Comparison of ENCODE assay signal across 9 cellular contexts in genomic region chr11:67374571-67375276, GRCh38. TPM values are rescaled to one million over a fixed set of nuclear protein-coding genes. Genes with fewer than 3 reads are reported as not detected.
DNase-seq lines count a peak whose midpoint lies in the region; ATAC-seq and TF ChIP-seq lines count a peak whose summit lies in the region.
"Had no signal": no experiment of that assay in that cellular context is flagged by ENCODE, and none has a peak within 500 bp of the region (broad histone marks: within the 10 kb centered on the region; RNA-seq: fewer than 3 reads in every experiment).

No MANE protein-coding gene starts in this region.

- H3K27me3 ChIP-seq in SJCRH30 (no peaks in the 10 kb centered on the region), sigmoid colon (no peaks in the 10 kb centered on the region)

- intact Hi-C loops in sigmoid colon (cut with DNase I), result loop anchor here (1.0 kb wide), 1 partner anchor 21 kb away; the partner anchor contains the start of gene POLD4

- peak overlapping the region; percentile 81 for H3K27ac ChIP-seq in SJCRH30
- peak overlapping the region; percentile 85 to 100 (median 92) for H3K27ac ChIP-seq in sigmoid colon

- H3K9ac ChIP-seq in ES-I3 (ENCODE audit: low read depth, low read length), result peak overlapping the region; percentile 66

- no peak for DNase-seq in SJCRH30
- DNase-seq in fibroblast of the aortic adventitia (ENCODE audit: low read depth), result no peak
- no peak for DNase-seq in sigmoid colon
- DNase-seq in activated gamma-delta T cell (lab: John Stamatoyannopoulos, UW), result no peak
- DNase-seq in DMS 273 treated with DMSO at 0.1 percent for 48 hours (lab: John Stamatoyannopoulos, UW), result no peak
- DNase-seq in stimulated activated CD4-positive, alpha-beta T cell treated with anti-CD3 and anti-CD28 coated beads, Interleukin-1b, Interleukin-23, amount 100 ng/mL, for 48 hours, result no peak

- no peak for TF ChIP-seq POLR2A in sigmoid colon (IDR thresholded peaks at IDR 0.05)

- no peak for TF ChIP-seq CTCF in fibroblast of the aortic adventitia (IDR thresholded peaks at IDR 0.05; ENCODE audit: insufficient read depth, low read length)
- no peak for TF ChIP-seq CTCF in sigmoid colon (IDR thresholded peaks at IDR 0.05)

- peaks cover 32% of the 10 kb centered on the region; the same call in 1 of the 2 replicates for H3K4me1 ChIP-seq in ES-I3 (ENCODE audit: insufficient read depth, low read length)
- peaks cover 43% of the 10 kb centered on the region for H3K4me1 ChIP-seq in SJCRH30
- H3K4me1 ChIP-seq in sigmoid colon, result peaks cover 0 to 57% (median 50%) of the 10 kb centered on the region in 4 donors

- no peaks in the 10 kb centered on the region for H3K36me3 ChIP-seq in ES-I3 (ENCODE audit: insufficient read depth, low read length)
- 0 out of 2 replicates have a peak, but pooled peaks cover under 1% of the 10 kb centered on the region for H3K36me3 ChIP-seq in SJCRH30
- no peaks in the 10 kb centered on the region for H3K36me3 ChIP-seq in sigmoid colon

- no peak for TF ChIP-seq EP300 in sigmoid colon (IDR thresholded peaks at IDR 0.05)

- H3K9me3 ChIP-seq in ES-I3 (ENCODE audit: control insufficient read depth, insufficient read depth, low read length) (no peaks in the 10 kb centered on the region), SJCRH30 (replicated peaks) (no peaks in the 10 kb centered on the region), sigmoid colon (no peaks in the 10 kb centered on the region)

- H3K4me3 ChIP-seq in SJCRH30 (peak overlapping the region; percentile 99), fibroblast of the aortic adventitia (ENCODE audit: low read depth, low read length) (peak overlapping the region; percentile 70), sigmoid colon (peak overlapping the region in 1 of 4 donors; percentile 69)

- WGBS in sigmoid colon, 2 donors, result 29 to 32% methylated on average over 9 of the region's 9 CpGs

- ATAC-seq in GM21529 (IDR thresholded peaks at IDR 0.05; ENCODE audit: unreplicated experiment), result no peak

RNA-seq across cellular contexts. Expression of gene CLCF1, which starts 1.3 kb away (rescaled TPM):
- total RNA-seq in SJCRH30 (2014; rRNA removed; shearing (Covaris generic)), result 5.2 and 6.1 TPM in 2 replicates
- 1.5 and 9.4 TPM in 2 replicates for total RNA-seq in fibroblast of the aortic adventitia (ENCODE audit: low replicate concordance)
- 10 to 100 TPM in 1 of 4 donors, 1 to 10 TPM in 3; 2.9 to 49.8 (median 6.6) TPM for total RNA-seq in sigmoid colon
- 1 to 10 TPM in 2 of 3 donors, under 1 TPM in 1; 0.92 to 6.5 (median 2.4) TPM for polyA plus RNA-seq in sigmoid colon

RNA-seq across cellular contexts. Expression of gene RAD9A, which starts 17.1 kb away (rescaled TPM):
- total RNA-seq in SJCRH30 (2014; rRNA removed; shearing (Covaris generic)), result 9.4 and 11.7 TPM in 2 replicates
- total RNA-seq in fibroblast of the aortic adventitia (ENCODE audit: low replicate concordance) (4.7 and 11.2 TPM in 2 replicates), sigmoid colon (10 to 100 TPM; 11.4 to 18.1 (median 16.5) TPM)
- 10 to 100 TPM in 1 of 3 donors, 1 to 10 TPM in 2; 6.5 to 33.9 (median 6.6) TPM for polyA plus RNA-seq in sigmoid colon

RNA-seq across cellular contexts. Expression of gene POLD4, which starts 21.4 kb away (rescaled TPM):
- 35.4 and 37.5 TPM in 2 replicates for total RNA-seq in SJCRH30 (2014; rRNA removed; shearing (Covaris generic))
- 53.5 and 101 TPM in 2 replicates for total RNA-seq in fibroblast of the aortic adventitia (ENCODE audit: low replicate concordance)
- 10 to 100 TPM; 48.5 to 78.9 (median 67.0) TPM for total RNA-seq in sigmoid colon
- 100 to 1,000 TPM; 381 to 748 (median 498) TPM for polyA plus RNA-seq in sigmoid colon

RNA-seq across cellular contexts. Expression of gene PPP1CA, which starts 26.9 kb away (rescaled TPM):
- 169 and 197 TPM in 2 replicates for total RNA-seq in SJCRH30 (2014; rRNA removed; shearing (Covaris generic))
- total RNA-seq in fibroblast of the aortic adventitia (ENCODE audit: low replicate concordance) (97.6 and 129 TPM in 2 replicates), sigmoid colon (10 to 100 TPM; 59.5 to 87.0 (median 80.0) TPM)
- 100 to 1,000 TPM; 228 to 357 (median 235) TPM for polyA plus RNA-seq in sigmoid colon

RNA-seq across cellular contexts. Expression of gene TBC1D10C, which starts 29.2 kb away (rescaled TPM):
- not detected in 2 replicates for total RNA-seq in SJCRH30 (2014; rRNA removed; shearing (Covaris generic))
- total RNA-seq in fibroblast of the aortic adventitia (ENCODE audit: low replicate concordance) (not detected in 2 replicates), sigmoid colon (1 to 10 TPM in 2 of 4 donors, under 1 TPM in 1, not detected in 1; 0.71 to 2.5 (median 1.2) TPM)
- 10 to 100 TPM in 1 of 3 donors, 1 to 10 TPM in 2; 1.6 to 48.2 (median 1.8) TPM for polyA plus RNA-seq in sigmoid colon
- total RNA-seq: NCI-H460 had no signal
